ENCODE assay signal across 8 cellular contexts in genomic region chr20:25247100-25247665, GRCh38. TPM values are rescaled to one million over a fixed set of nuclear protein-coding genes. Genes with fewer than 3 reads are reported as not detected.
DNase-seq lines count a peak whose midpoint lies in the region; ATAC-seq and TF ChIP-seq lines count a peak whose summit lies in the region.

No MANE protein-coding gene starts in this region.

- DNase-seq in activated T-cell treated with anti-CD3 and anti-CD28 coated beads, Interleukin-2, amount 50 U/mL, for 72 hours: no peak
- no peak for DNase-seq in activated T-cell treated with anti-CD3 and anti-CD28 coated beads, Interleukin-2, amount 50 U/mL, for 48 hours
- peak; percentile 52 for DNase-seq in NCI-H2171 (lab: John Stamatoyannopoulos, UW)
- peak; percentile 41 for DNase-seq in activated CD8-positive, alpha-beta T cell treated with anti-CD3 and anti-CD28 coated beads, Interleukin-2, amount 10 ng/mL, durations not matched to agents 7 days and 5 days
- DNase-seq in foreskin keratinocyte: peak in 1 of 2 donors; percentile 60
- peak; percentile 26 for DNase-seq in natural killer cell
- DNase-seq in effector CD8-positive, alpha-beta T cell (lab: John Stamatoyannopoulos, UW): no peak

- H3K9me3 Mint-ChIP-seq in activated T-cell treated with anti-CD3 and anti-CD28 coated beads, Interleukin-2, amount 50 U/mL, for 72 hours: peaks cover 0 to 3% of the 10 kb centered on the region in 2 donors
- H3K9me3 Mint-ChIP-seq in activated CD8-positive, alpha-beta T cell treated with anti-CD3 and anti-CD28 coated beads, Interleukin-2, amount 10 ng/mL, durations not matched to agents 7 days and 5 days (ENCODE audit: insufficient read depth): no peaks in the 10 kb centered on the region
- no peaks in the 10 kb centered on the region for H3K9me3 Mint-ChIP-seq in natural killer cell

- peaks cover 2 to 5% of the 10 kb centered on the region in 2 donors for H3K36me3 Mint-ChIP-seq in activated T-cell treated with anti-CD3 and anti-CD28 coated beads, Interleukin-2, amount 50 U/mL, for 72 hours (ENCODE audit: insufficient read depth in 2 of 2)
- peaks cover 8% of the 10 kb centered on the region for H3K36me3 Mint-ChIP-seq in activated CD8-positive, alpha-beta T cell treated with anti-CD3 and anti-CD28 coated beads, Interleukin-2, amount 10 ng/mL, durations not matched to agents 7 days and 5 days (ENCODE audit: low read depth)
- no peaks in the 10 kb centered on the region for H3K36me3 Mint-ChIP-seq in natural killer cell

- intact Hi-C loops in natural killer cell (cut with micrococcal nuclease): loop anchor here (1.0 kb wide), 3 partner anchors 52 to 255 kb away; partner anchors contain the start of genes ABHD12, APMAP and ENTPD6

- POLR2A ChIA-PET in activated CD8-positive, alpha-beta T cell treated with anti-CD3 and anti-CD28 coated beads, Interleukin-2, amount 10 ng/mL, durations not matched to agents 7 days and 5 days (lab: Charles Lee): interaction anchor here (0.6 to 2.3 kb wide), 7 partner anchors 10 to 265 kb away, joined by 3 to 11 read pairs (median 4); partner anchors contain the start of gene ENTPD6

- peak; percentile 65 for TF ChIP-seq CTCF in foreskin keratinocyte (conservative IDR thresholded peaks at IDR 0.05)
- TF ChIP-seq CTCF in natural killer cell (IDR thresholded peaks at IDR 0.05): no peak

- H3K4me3 Mint-ChIP-seq in activated T-cell treated with anti-CD3 and anti-CD28 coated beads, Interleukin-2, amount 50 U/mL, for 72 hours: peak overlapping the region; percentile 89 to 93
- H3K4me3 Mint-ChIP-seq in activated CD8-positive, alpha-beta T cell treated with anti-CD3 and anti-CD28 coated beads, Interleukin-2, amount 10 ng/mL, durations not matched to agents 7 days and 5 days: peak overlapping the region; percentile 92
- H3K4me3 Mint-ChIP-seq in natural killer cell: peak overlapping the region; percentile 85

- H3K27me3 Mint-ChIP-seq in activated T-cell treated with anti-CD3 and anti-CD28 coated beads, Interleukin-2, amount 50 U/mL, for 72 hours (ENCODE audit: low read depth): peaks cover 13% of the 10 kb centered on the region
- H3K27me3 Mint-ChIP-seq in activated CD8-positive, alpha-beta T cell treated with anti-CD3 and anti-CD28 coated beads, Interleukin-2, amount 10 ng/mL, durations not matched to agents 7 days and 5 days (ENCODE audit: low read depth): peaks cover 19% of the 10 kb centered on the region
- H3K27me3 Mint-ChIP-seq in natural killer cell (ENCODE audit: low read depth in 2 of 2): peaks cover 12 to 14% of the 10 kb centered on the region in 2 donors

- no peak overlapping the region for H3K27ac Mint-ChIP-seq in activated T-cell treated with anti-CD3 and anti-CD28 coated beads, Interleukin-2, amount 50 U/mL, for 72 hours
- peak overlapping the region; percentile 40 for H3K27ac Mint-ChIP-seq in activated CD8-positive, alpha-beta T cell treated with anti-CD3 and anti-CD28 coated beads, Interleukin-2, amount 10 ng/mL, durations not matched to agents 7 days and 5 days
- H3K27ac Mint-ChIP-seq in natural killer cell: peak overlapping the region in 1 of 2 donors; percentile 78

- H3K27me3 ChIP-seq in foreskin keratinocyte: no peaks in the 10 kb centered on the region

- CTCF ChIA-PET in activated CD8-positive, alpha-beta T cell treated with anti-CD3 and anti-CD28 coated beads, Interleukin-2, amount 10 ng/mL, durations not matched to agents 7 days and 5 days (lab: Charles Lee): interaction anchor here (0.9 to 4.0 kb wide), 6 partner anchors 12 to 184 kb away, joined by 3 to 23 read pairs (median 3); no protein-coding TSS in a partner anchor

- peak overlapping the region; percentile 84 for H3K27ac ChIP-seq in foreskin keratinocyte

- peaks cover 13% of the 10 kb centered on the region for H3K4me1 ChIP-seq in foreskin keratinocyte

- peak in 1 of 2 donors; percentile 30 for ATAC-seq in activated T-cell treated with anti-CD3 and anti-CD28 coated beads, Interleukin-2, amount 50 U/mL, for 72 hours (replicated peaks in 1 of 2)
- ATAC-seq in HG02610 (IDR thresholded peaks at IDR 0.05; ENCODE audit: unreplicated experiment) (peak; percentile 11), foreskin keratinocyte (peak; percentile 57), natural killer cell (peak; percentile 26 to 34 (median 28))
- ATAC-seq in activated CD8-positive, alpha-beta T cell treated with anti-CD3 and anti-CD28 coated beads, Interleukin-2, amount 10 ng/mL, durations not matched to agents 7 days and 5 days: no peak

- peaks cover 49% of the 10 kb centered on the region for H3K4me1 Mint-ChIP-seq in activated T-cell treated with anti-CD3 and anti-CD28 coated beads, Interleukin-2, amount 50 U/mL, for 72 hours (ENCODE audit: low read depth)
- peaks cover 40% of the 10 kb centered on the region for H3K4me1 Mint-ChIP-seq in activated CD8-positive, alpha-beta T cell treated with anti-CD3 and anti-CD28 coated beads, Interleukin-2, amount 10 ng/mL, durations not matched to agents 7 days and 5 days (ENCODE audit: low read depth)
- peaks cover 28 to 35% of the 10 kb centered on the region in 2 donors for H3K4me1 Mint-ChIP-seq in natural killer cell

RNA-seq across cellular contexts. Expression of gene PYGB, which starts 0.7 kb away (rescaled TPM):
- total RNA-seq in activated T-cell treated with anti-CD3 and anti-CD28 coated beads, Interleukin-2, amount 50 U/mL, for 72 hours: 10 to 100 TPM; 43.7 to 48.3 TPM
- 10 to 100 TPM; 33.9 TPM for total RNA-seq in activated CD8-positive, alpha-beta T cell treated with anti-CD3 and anti-CD28 coated beads, Interleukin-2, amount 10 ng/mL, durations not matched to agents 7 days and 5 days
- total RNA-seq in foreskin keratinocyte (311 and 439 TPM in 2 replicates), natural killer cell (10 to 100 TPM; 39.4 to 55.4 (median 47.0) TPM)
- polyA plus RNA-seq in foreskin keratinocyte: 196 and 255 TPM in 2 replicates

RNA-seq across cellular contexts. Expression of gene ENTPD6, which starts 51.7 kb away (rescaled TPM):
- total RNA-seq in activated T-cell treated with anti-CD3 and anti-CD28 coated beads, Interleukin-2, amount 50 U/mL, for 72 hours: 10 to 100 TPM; 55.3 to 58.7 TPM
- total RNA-seq in activated CD8-positive, alpha-beta T cell treated with anti-CD3 and anti-CD28 coated beads, Interleukin-2, amount 10 ng/mL, durations not matched to agents 7 days and 5 days: 10 to 100 TPM; 31.9 TPM
- total RNA-seq in foreskin keratinocyte (74.6 and 78.4 TPM in 2 replicates), natural killer cell (10 to 100 TPM; 36.4 to 43.1 (median 41.4) TPM)
- 70.2 and 73.3 TPM in 2 replicates for polyA plus RNA-seq in foreskin keratinocyte

Comparison
In these comparisons a context has a peak if more than half of its experiments do, and no peak if none do; other contexts are left out.
1. DNase-seq: peak in NCI-H2171 (single experiment), activated CD8-positive, alpha-beta T cell treated with anti-CD3 and anti-CD28 coated beads, Interleukin-2, amount 10 ng/mL, durations not matched to agents 7 days and 5 days (single experiment) and natural killer cell (single experiment); none in activated T-cell treated with anti-CD3 and anti-CD28 coated beads, Interleukin-2, amount 50 U/mL, for 72 hours (0 of 2), activated T-cell treated with anti-CD3 and anti-CD28 coated beads, Interleukin-2, amount 50 U/mL, for 48 hours (0 of 2) and effector CD8-positive, alpha-beta T cell (single experiment).
2. Peak in every context shown above with its lines, with median percentiles within 50 percentile points of each other: H3K4me3 Mint-ChIP-seq.